ENCODE assay signal across 8 cellular contexts in the genomic region with DNA sequence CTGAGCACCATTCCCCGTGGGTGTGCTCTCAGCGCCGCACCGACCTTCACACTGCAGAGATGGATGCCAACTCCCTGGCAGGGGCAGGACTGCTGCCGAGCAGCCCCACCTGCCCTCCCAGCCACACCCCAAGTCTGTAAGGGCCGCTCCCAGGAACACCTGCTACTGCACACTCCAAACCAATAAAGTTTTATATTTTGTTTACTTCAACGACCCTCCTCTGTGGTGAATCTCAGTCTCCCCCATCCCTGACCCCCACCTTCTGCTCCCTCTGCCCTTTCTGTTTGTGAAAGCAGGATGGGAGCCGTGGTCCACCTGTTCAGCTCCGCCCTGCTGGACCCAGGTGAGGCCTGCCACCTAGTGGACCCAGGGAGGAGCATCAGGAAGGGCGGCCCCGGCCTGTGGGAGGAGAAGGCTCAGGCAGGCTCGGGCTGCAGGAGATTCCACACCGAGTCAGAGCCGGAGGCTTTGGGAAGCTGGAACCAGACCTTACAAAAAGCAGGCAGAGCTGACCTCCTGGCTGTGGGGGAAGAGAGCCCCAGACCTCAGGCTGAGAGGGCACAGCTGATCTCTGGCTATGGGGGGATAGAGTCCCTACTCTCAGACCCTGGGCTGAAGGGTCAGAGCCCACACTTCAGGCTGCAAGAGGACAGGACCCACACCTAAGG. TPM values are rescaled to one million over a fixed set of nuclear protein-coding genes. Genes with fewer than 3 reads are reported as not detected.
DNase-seq lines count a peak whose midpoint lies in the region; ATAC-seq and TF ChIP-seq lines count a peak whose summit lies in the region.
"Had no signal": no experiment of that assay in that cellular context is flagged by ENCODE, and none has a peak within 500 bp of the region (broad histone marks: within the 10 kb centered on the region; RNA-seq: fewer than 3 reads in every experiment).

No MANE protein-coding gene starts in this region.

- no peaks in the 10 kb centered on the region for H4K20me1 ChIP-seq in Karpas-422 (ENCODE audit: insufficient read depth, low read depth, low read length)

- H3K4me2 ChIP-seq in Karpas-422 (ENCODE audit: low read depth, low read length, poor library complexity, severe bottlenecking), result no peak overlapping the region

- in situ Hi-C loops in GM13977 (cut with MboI; ENCODE audit: low pct_unique_long_range_greater_than_20kb, low sequenced_read_pairs, unreplicated experiment), result no loop called here

- H3K79me2 ChIP-seq in Karpas-422 (ENCODE audit: low read length), result no peaks in the 10 kb centered on the region

- no peak overlapping the region for H3K27ac ChIP-seq in Karpas-422 (ENCODE audit: low read length)
- no peak overlapping the region for H3K27ac ChIP-seq in foreskin keratinocyte
- no peak overlapping the region for H3K27ac ChIP-seq in thyroid gland

- intact Hi-C loops in thyroid gland (cut with DNase I), result loop anchor here (5.0 kb wide), 1 partner anchor 144 kb away; no protein-coding TSS in a partner anchor

- H3K4me1 ChIP-seq in Karpas-422 (ENCODE audit: low read length), result no peaks in the 10 kb centered on the region
- H3K4me1 ChIP-seq in foreskin keratinocyte, result no peaks in the 10 kb centered on the region
- peaks cover 7 to 24% of the 10 kb centered on the region in 2 donors for H3K4me1 ChIP-seq in thyroid gland

- ATAC-seq in foreskin keratinocyte, result peak; percentile 92
- peak; percentile 91 for ATAC-seq in omental fat pad (ENCODE audit: low FRiP score)

- H3K27me3 ChIP-seq in Karpas-422 (ENCODE audit: low read length), result no peaks in the 10 kb centered on the region
- no peaks in the 10 kb centered on the region for H3K27me3 ChIP-seq in foreskin keratinocyte
- no peaks in the 10 kb centered on the region for H3K27me3 ChIP-seq in thyroid gland

- no peak for TF ChIP-seq POLR2A in thyroid gland (IDR thresholded peaks at IDR 0.05)

- no peaks in the 10 kb centered on the region for H3K9me2 ChIP-seq in Karpas-422 (replicated peaks; ENCODE audit: insufficient read depth, low read length)

- H3K9ac ChIP-seq in Karpas-422 (ENCODE audit: low read length), result no peak overlapping the region

- 16 to 27% methylated on average over 9 to 12 of the region's 14 CpGs for WGBS in thyroid gland, 2 donors

- H3K4me3 ChIP-seq in Karpas-422 (ENCODE audit: low read length), result no peak overlapping the region
- H3K4me3 ChIP-seq in thyroid gland (replicated peaks in 1 of 3), result no peak overlapping the region

- DNase-seq in GM13977 (ENCODE audit: low spot score) (peak; percentile 90), Karpas-422 (peak; percentile 88), RPMI8226 (peak; percentile 91), foreskin keratinocyte (peak; percentile 22 to 64), omental fat pad (ENCODE audit: low spot score) (peak; percentile 29), thyroid gland (peak; percentile 88 to 91)
- peak; percentile 37 to 54 for DNase-seq in activated T-helper 1 cell treated with anti-CD3 and anti-CD28 coated beads, Interleukin-2, amount 50 U/mL, for 16 hours (ENCODE audit: low read depth in 1 of 2, low spot score in 1 of 2)

- H3K36me3 ChIP-seq in Karpas-422 (ENCODE audit: insufficient read depth, low read length) (no peaks in the 10 kb centered on the region), thyroid gland (no peaks in the 10 kb centered on the region)

- H3K9me3 ChIP-seq in Karpas-422 (ENCODE audit: low read length), result no peaks in the 10 kb centered on the region
- H3K9me3 ChIP-seq in thyroid gland, result no peaks in the 10 kb centered on the region

- peak; percentile 98 for TF ChIP-seq CTCF in GM13977 (IDR thresholded peaks at IDR 0.05; ENCODE audit: extremely low read depth, insufficient read depth, missing control alignments)
- TF ChIP-seq CTCF in foreskin keratinocyte (conservative IDR thresholded peaks at IDR 0.05), result peak; percentile 97
- no peak for TF ChIP-seq CTCF in omental fat pad (IDR thresholded peaks at IDR 0.05)
- peak; percentile 65 to 97 (median 90) for TF ChIP-seq CTCF in thyroid gland (IDR thresholded peaks at IDR 0.05)

- H2AFZ ChIP-seq in Karpas-422 (ENCODE audit: low read length), result no peak overlapping the region

RNA-seq across cellular contexts. Expression of gene TMEM82, which starts 1.0 kb away (rescaled TPM):
- total RNA-seq in Karpas-422 (2014; rRNA removed; shearing (Covaris generic); ENCODE audit: low replicate concordance), result not detected in 2 replicates
- total RNA-seq in foreskin keratinocyte (not detected in 2 replicates), omental fat pad (not detected), thyroid gland (not detected)
- polyA plus RNA-seq in foreskin keratinocyte, result not detected in 2 replicates
- total RNA-seq: pulmonary artery endothelial cell had no signal

RNA-seq across cellular contexts. Expression of gene SLC25A34, which starts 5.3 kb away (rescaled TPM):
- 0.52 and 0.83 TPM in 2 replicates for total RNA-seq in Karpas-422 (2014; rRNA removed; shearing (Covaris generic); ENCODE audit: low replicate concordance)
- total RNA-seq in foreskin keratinocyte (0.35 and 0.44 TPM in 2 replicates), omental fat pad (10 to 100 TPM in 1 of 4 donors, 1 to 10 TPM in 2, under 1 TPM in 1; 0.82 to 13.1 (median 2.0) TPM), thyroid gland (1 to 10 TPM in 3 of 4 donors, under 1 TPM in 1; 0.98 to 2.6 (median 2.0) TPM)
- 0.25 TPM in 2 replicates for polyA plus RNA-seq in foreskin keratinocyte

RNA-seq across cellular contexts. Expression of gene FBLIM1, which starts 17.3 kb away (rescaled TPM):
- not detected in 2 replicates for total RNA-seq in Karpas-422 (2014; rRNA removed; shearing (Covaris generic); ENCODE audit: low replicate concordance)
- total RNA-seq in foreskin keratinocyte, result 127 and 168 TPM in 2 replicates
- polyA plus RNA-seq in foreskin keratinocyte, result 99.3 and 122 TPM in 2 replicates
- 10 to 100 TPM; 10.4 to 34.0 (median 17.4) TPM for total RNA-seq in omental fat pad
- total RNA-seq in thyroid gland, result 10 to 100 TPM; 11.4 to 28.0 (median 25.9) TPM

RNA-seq across cellular contexts. Expression of gene PLEKHM2, which starts 57.2 kb away (rescaled TPM):
- total RNA-seq in Karpas-422 (2014; rRNA removed; shearing (Covaris generic); ENCODE audit: low replicate concordance), result 41.8 and 60.5 TPM in 2 replicates
- total RNA-seq in foreskin keratinocyte, result 47.2 and 51.6 TPM in 2 replicates
- 37.6 and 42.5 TPM in 2 replicates for polyA plus RNA-seq in foreskin keratinocyte
- total RNA-seq in omental fat pad, result 10 to 100 TPM; 34.4 to 81.1 (median 50.0) TPM
- 10 to 100 TPM; 38.3 to 48.4 (median 39.4) TPM for total RNA-seq in thyroid gland

Comparison
In these comparisons a context has a peak if more than half of its experiments do, and no peak if none do; other contexts are left out.
1. DNase-seq: peak in every context shown above with its lines; median percentile 91 in RPMI8226; 90 in GM13977; 90 in thyroid gland; 88 in Karpas-422; 46 in activated T-helper 1 cell treated with anti-CD3 and anti-CD28 coated beads, Interleukin-2, amount 50 U/mL, for 16 hours; 43 in foreskin keratinocyte; 29 in omental fat pad.
2. CTCF ChIP-seq: peak in GM13977 (single experiment), foreskin keratinocyte (single experiment) and thyroid gland (6 of 6); none in omental fat pad (0 of 3).
3. RNA of gene FBLIM1, which starts 17.3 kb away (total RNA-seq): 127 to 168 TPM in foreskin keratinocyte, 11.4 to 28.0 TPM in thyroid gland and 10.4 to 34.0 TPM in omental fat pad; not detected in Karpas-422; every median in the first group is over 10 times any median in the second.